ENCODE assay signal across 31 cellular contexts in the genomic region with DNA sequence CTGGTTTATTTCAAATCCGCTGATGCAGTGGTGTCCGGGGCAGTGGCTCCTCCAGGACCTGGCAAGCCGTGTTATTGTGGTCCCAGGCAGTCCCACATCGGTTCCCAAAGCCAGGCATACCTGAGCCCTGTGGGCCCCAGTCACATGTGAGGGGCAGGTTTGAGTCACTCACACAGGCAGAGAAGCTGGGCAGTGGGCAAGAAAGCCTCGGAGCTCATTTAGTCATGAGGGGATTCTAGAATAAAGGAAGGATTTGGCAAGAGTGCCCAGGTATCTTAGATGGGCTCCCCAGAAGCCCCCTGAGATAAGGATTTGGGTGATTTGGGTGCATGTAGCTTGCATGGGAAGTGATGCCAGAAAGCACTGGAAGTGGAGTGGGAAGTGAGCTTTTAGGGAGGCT. TPM values are rescaled to one million over a fixed set of nuclear protein-coding genes. Genes with fewer than 3 reads are reported as not detected.
"Had no signal": no experiment of that assay in that cellular context is flagged by ENCODE, and none has a peak within 500 bp of the region (broad histone marks: within the 10 kb centered on the region; RNA-seq: fewer than 3 reads in every experiment).

No MANE protein-coding gene starts in this region.

- H3K36me3 Mint-ChIP-seq: activated naive CD4-positive, alpha-beta T cell treated with anti-CD3 and anti-CD28 coated beads, Interleukin-2, amount 10 ng/mL, durations not matched to agents 7 days and 5 days; activated naive CD8-positive, alpha-beta T cell; brain had no signal

- H3K9me3 Mint-ChIP-seq: activated CD4-positive, alpha-beta memory T cell treated with anti-CD3 and anti-CD28 coated beads, Interleukin-2, amount 10 ng/mL, durations not matched to agents 7 days and 5 days; activated CD4-positive, alpha-beta T cell treated with anti-CD3 and anti-CD28 coated beads, Interleukin-2, amount 10 ng/mL, durations not matched to agents 7 days and 5 days; activated naive CD4-positive, alpha-beta T cell treated with anti-CD3 and anti-CD28 coated beads, Interleukin-2, amount 10 ng/mL, durations not matched to agents 7 days and 5 days; activated T-cell treated with anti-CD3 and anti-CD28 coated beads, Interleukin-2, amount 50 U/mL, for 24 hours; activated T-cell treated with anti-CD3 and anti-CD28 coated beads, Interleukin-2, amount 50 U/mL, for 72 hours had no signal

- H3K4me3 Mint-ChIP-seq: activated CD4-positive, alpha-beta memory T cell treated with anti-CD3 and anti-CD28 coated beads, Interleukin-2, amount 10 ng/mL, durations not matched to agents 7 days and 5 days; activated CD4-positive, alpha-beta T cell treated with anti-CD3 and anti-CD28 coated beads, Interleukin-2, amount 10 ng/mL, durations not matched to agents 7 days and 5 days; activated naive CD4-positive, alpha-beta T cell treated with anti-CD3 and anti-CD28 coated beads, Interleukin-2, amount 10 ng/mL, durations not matched to agents 7 days and 5 days; activated naive CD8-positive, alpha-beta T cell; activated T-cell treated with anti-CD3 and anti-CD28 coated beads, Interleukin-2, amount 50 U/mL, for 24 hours; activated T-cell treated with anti-CD3 and anti-CD28 coated beads, Interleukin-2, amount 50 U/mL, for 72 hours; brain; endodermal cell; WTC11 had no signal

- DNase-seq: activated CD4-positive, alpha-beta memory T cell treated with anti-CD3 and anti-CD28 coated beads, Interleukin-2, amount 10 ng/mL, durations not matched to agents 7 days and 5 days; activated CD4-positive, alpha-beta T cell treated with anti-CD3 and anti-CD28 coated beads for 1 hour; activated CD4-positive, alpha-beta T cell treated with anti-CD3 and anti-CD28 coated beads for 4 hours; activated CD4-positive, alpha-beta T cell treated with anti-CD3 and anti-CD28 coated beads, Interleukin-2, amount 10 ng/mL, durations not matched to agents 7 days and 5 days; activated CD4-positive, alpha-beta T cell treated with anti-CD3 and anti-CD28 coated beads, Interleukin-2, amount 50 U/mL, for 4 hours; activated CD8-positive, alpha-beta memory T cell treated with anti-CD3 and anti-CD28 coated beads, Interleukin-2, amount 50 U/mL, for 48 hours; activated gamma-delta T cell; activated naive CD4-positive, alpha-beta T cell; activated naive CD4-positive, alpha-beta T cell treated with anti-CD3 and anti-CD28 coated beads, Interleukin-2, amount 10 ng/mL, durations not matched to agents 7 days and 5 days; activated T-cell treated with anti-CD3 and anti-CD28 coated beads for 4 hours; activated T-cell treated with anti-CD3 and anti-CD28 coated beads, Interleukin-2, amount 50 U/mL, for 24 hours; activated T-cell treated with anti-CD3 and anti-CD28 coated beads, Interleukin-2, amount 50 U/mL, for 72 hours; adrenal gland; central memory CD4-positive, alpha-beta T cell; cerebellar nuclear complex; effector memory CD4-positive, alpha-beta T cell; endodermal cell; gastrocnemius medialis; T-helper 2 cell had no signal

- ATAC-seq: activated T-cell treated with anti-CD3 and anti-CD28 coated beads, Interleukin-2, amount 50 U/mL, for 72 hours; foreskin keratinocyte; gastrocnemius medialis; WTC11 had no signal

- H3K36me3 ChIP-seq: adrenal gland, ascending aorta, breast epithelium, cardiac muscle cell, colonic mucosa, esophagus muscularis mucosa, gastrocnemius medialis had no signal

- H3K4me3 ChIP-seq: adrenal gland, ascending aorta, breast epithelium, cardiac muscle cell, colonic mucosa, esophagus muscularis mucosa, gastrocnemius medialis had no signal

- H3K27me3 Mint-ChIP-seq: activated CD4-positive, alpha-beta memory T cell treated with anti-CD3 and anti-CD28 coated beads, Interleukin-2, amount 10 ng/mL, durations not matched to agents 7 days and 5 days; activated CD4-positive, alpha-beta T cell treated with anti-CD3 and anti-CD28 coated beads, Interleukin-2, amount 10 ng/mL, durations not matched to agents 7 days and 5 days; activated naive CD4-positive, alpha-beta T cell treated with anti-CD3 and anti-CD28 coated beads, Interleukin-2, amount 10 ng/mL, durations not matched to agents 7 days and 5 days; activated naive CD8-positive, alpha-beta T cell had no signal

- H3K27me3 ChIP-seq: adrenal gland, ascending aorta, cardiac muscle cell, colonic mucosa, foreskin keratinocyte, gastrocnemius medialis had no signal

- H3K27ac Mint-ChIP-seq: activated CD4-positive, alpha-beta memory T cell treated with anti-CD3 and anti-CD28 coated beads, Interleukin-2, amount 10 ng/mL, durations not matched to agents 7 days and 5 days; activated CD4-positive, alpha-beta T cell treated with anti-CD3 and anti-CD28 coated beads, Interleukin-2, amount 10 ng/mL, durations not matched to agents 7 days and 5 days; activated naive CD4-positive, alpha-beta T cell treated with anti-CD3 and anti-CD28 coated beads, Interleukin-2, amount 10 ng/mL, durations not matched to agents 7 days and 5 days; activated naive CD8-positive, alpha-beta T cell; activated T-cell treated with anti-CD3 and anti-CD28 coated beads, Interleukin-2, amount 50 U/mL, for 24 hours; activated T-cell treated with anti-CD3 and anti-CD28 coated beads, Interleukin-2, amount 50 U/mL, for 72 hours; endodermal cell; WTC11 had no signal

- H3K27ac ChIP-seq: adrenal gland, ascending aorta, breast epithelium, cardiac muscle cell, colonic mucosa, esophagus muscularis mucosa, foreskin keratinocyte, gastrocnemius medialis, VCaP had no signal

- H3K4me1 Mint-ChIP-seq: activated CD4-positive, alpha-beta memory T cell treated with anti-CD3 and anti-CD28 coated beads, Interleukin-2, amount 10 ng/mL, durations not matched to agents 7 days and 5 days; activated CD4-positive, alpha-beta T cell treated with anti-CD3 and anti-CD28 coated beads, Interleukin-2, amount 10 ng/mL, durations not matched to agents 7 days and 5 days; activated naive CD4-positive, alpha-beta T cell treated with anti-CD3 and anti-CD28 coated beads, Interleukin-2, amount 10 ng/mL, durations not matched to agents 7 days and 5 days had no signal

- H3K9me3 ChIP-seq: adrenal gland, ascending aorta, breast epithelium, colonic mucosa, esophagus muscularis mucosa, gastrocnemius medialis had no signal

- H3K4me1 ChIP-seq: adrenal gland, ascending aorta, breast epithelium, colonic mucosa, foreskin keratinocyte, gastrocnemius medialis had no signal

RNA-seq across cellular contexts. Expression of a gene that starts 37.3 kb away (rescaled TPM):
- total RNA-seq: activated CD4-positive, alpha-beta memory T cell treated with anti-CD3 and anti-CD28 coated beads, Interleukin-2, amount 10 ng/mL, durations not matched to agents 7 days and 5 days; activated CD4-positive, alpha-beta T cell treated with anti-CD3 and anti-CD28 coated beads, Interleukin-2, amount 10 ng/mL, durations not matched to agents 7 days and 5 days; activated T-cell treated with anti-CD3 and anti-CD28 coated beads, Interleukin-2, amount 50 U/mL, for 72 hours; dermis microvascular lymphatic vessel endothelial cell; esophagus muscularis mucosa; foreskin keratinocyte; T-helper 1 cell treated with Interleukin-12 subunit alpha and Interleukin-12 subunit beta and Interleukin-4 antibody, amounts not matched to agents 30 ng/mL and 1 ng/mL, for 36 hours had no signal
- polyA plus RNA-seq: foreskin keratinocyte had no signal
